ENCODE assay signal across 13 cellular contexts in the genomic region with DNA sequence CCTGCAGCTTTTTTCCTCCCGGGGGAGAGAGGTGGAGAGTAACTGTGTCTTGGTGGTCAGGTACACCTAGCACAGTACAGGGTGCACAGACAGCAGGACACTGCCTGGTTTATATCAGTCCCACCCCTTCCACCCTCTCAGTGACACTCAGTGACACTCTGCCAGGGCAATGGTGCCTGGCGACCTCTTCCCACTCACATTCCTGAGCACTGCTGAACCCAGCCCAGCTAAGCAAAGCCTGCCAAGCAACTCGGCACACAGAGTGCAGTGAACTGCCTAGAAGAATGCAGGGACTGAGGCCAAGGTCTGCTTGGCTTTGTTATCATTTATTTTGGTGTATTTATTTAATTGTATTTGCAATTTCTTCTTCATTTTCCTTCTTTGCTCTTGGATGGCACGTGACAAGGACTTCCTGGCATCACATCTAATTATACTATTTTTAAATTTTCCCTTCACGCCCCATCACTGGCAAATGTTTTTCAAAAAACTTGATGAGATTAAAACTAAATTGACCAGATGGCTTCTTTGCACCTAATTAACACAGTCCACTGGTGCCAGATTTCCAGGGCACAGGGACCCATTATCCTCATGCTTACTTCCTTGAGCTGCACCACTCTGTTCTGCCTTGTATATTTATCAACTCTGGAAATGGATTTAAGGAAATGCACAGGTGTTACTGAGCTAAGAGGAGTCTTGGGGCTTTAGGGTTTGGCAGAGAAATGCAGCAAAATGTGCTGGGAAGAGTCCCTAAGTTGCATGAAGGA.
DNase-seq lines count a peak whose midpoint lies in the region; FAIRE-seq and TF ChIP-seq lines count a peak whose summit lies in the region.
"Had no signal": no experiment of that assay in that cellular context is flagged by ENCODE, and none has a peak within 500 bp of the region (broad histone marks: within the 10 kb centered on the region; RNA-seq: fewer than 3 reads in every experiment).

No MANE protein-coding gene starts in this region.

- H3K9me2 ChIP-seq in MM.1S (replicated peaks; ENCODE audit: insufficient read depth, low read length) = no peaks in the 10 kb centered on the region

- no peaks in the 10 kb centered on the region for H3K79me2 ChIP-seq in ACC112 (ENCODE audit: control insufficient read depth, insufficient read depth, low read length, unreplicated experiment)
- no peaks in the 10 kb centered on the region for H3K79me2 ChIP-seq in MM.1S (ENCODE audit: low read length)

- H3K4me1 Mint-ChIP-seq in nephron (peaks cover 48% of the 10 kb centered on the region), glutamatergic neuron (ENCODE audit: low read depth, unreplicated experiment) (peaks cover 11% of the 10 kb centered on the region)
- H3K4me1 Mint-ChIP-seq: activated CD8-positive, alpha-beta memory T cell treated with anti-CD3 and anti-CD28 coated beads, Interleukin-2, amount 10 ng/mL, durations not matched to agents 7 days and 5 days; naive B cell had no signal

- H3K27ac Mint-ChIP-seq in nephron = peak overlapping the region in 2 of 3 experiments; percentile 53 to 86
- H3K27ac Mint-ChIP-seq in glutamatergic neuron (ENCODE audit: unreplicated experiment) = no peak overlapping the region
- H3K27ac Mint-ChIP-seq: activated CD8-positive, alpha-beta memory T cell treated with anti-CD3 and anti-CD28 coated beads, Interleukin-2, amount 10 ng/mL, durations not matched to agents 7 days and 5 days; naive B cell had no signal

- H3K4me3 ChIP-seq in ACC112 (ENCODE audit: low read depth, low read length) = peak overlapping the region; percentile 17; the same call in 1 of the 2 replicates
- H3K4me3 ChIP-seq in foreskin fibroblast (ENCODE audit: low read depth in 1 of 2, low read length in 2 of 2) = no peak overlapping the region
- no peak overlapping the region for H3K4me3 ChIP-seq in MM.1S (ENCODE audit: low read length)
- H3K4me3 ChIP-seq: A549, GM12878 had no signal

- H3K4me3 Mint-ChIP-seq in nephron = no peak overlapping the region
- no peak overlapping the region for H3K4me3 Mint-ChIP-seq in glutamatergic neuron (ENCODE audit: unreplicated experiment)
- H3K4me3 Mint-ChIP-seq: activated CD8-positive, alpha-beta memory T cell treated with anti-CD3 and anti-CD28 coated beads, Interleukin-2, amount 10 ng/mL, durations not matched to agents 7 days and 5 days; naive B cell had no signal

- TF ChIP-seq CTCF in foreskin fibroblast (IDR thresholded peaks at IDR 0.05; ENCODE audit: low read depth, low read length) = no peak
- TF ChIP-seq CTCF in nephron (IDR thresholded peaks at IDR 0.05; ENCODE audit: unreplicated experiment in 3 of 3) = no peak
- no peak for TF ChIP-seq CTCF in glutamatergic neuron (IDR thresholded peaks at IDR 0.05; ENCODE audit: partially characterized antibody, unreplicated experiment)
- no peak for TF ChIP-seq CTCF in MM.1S (IDR thresholded peaks at IDR 0.05; ENCODE audit: low read length)

- no peaks in the 10 kb centered on the region for H3K36me3 ChIP-seq in ACC112 (ENCODE audit: insufficient read depth, low read length)
- H3K36me3 ChIP-seq in MM.1S (replicated peaks; ENCODE audit: insufficient read depth, low read length) = no peaks in the 10 kb centered on the region

- peaks cover 21% of the 10 kb centered on the region for H3K9me3 Mint-ChIP-seq in nephron
- H3K9me3 Mint-ChIP-seq in glutamatergic neuron (ENCODE audit: unreplicated experiment) = peaks cover 5% of the 10 kb centered on the region

- H2AFZ ChIP-seq in ACC112 (ENCODE audit: low read length, unreplicated experiment) (no peak overlapping the region), MM.1S (ENCODE audit: low read length) (no peak overlapping the region)

- DNase-seq in RCC 7860 (ENCODE audit: low spot score) (peak; percentile 65), foreskin fibroblast (peak; percentile 55 to 76), glutamatergic neuron (no peak), MM.1S (no peak), DMS114 treated with DMSO at 0.1 percent for 48 hours (lab: John Stamatoyannopoulos, UW; ENCODE audit: unreplicated experiment) (no peak)
- no peak for DNase-seq in activated T-cell treated with anti-CD3 and anti-CD28 coated beads, Interleukin-2, amount 50 U/mL, for 48 hours
- DNase-seq: activated CD8-positive, alpha-beta memory T cell treated with anti-CD3 and anti-CD28 coated beads, Interleukin-2, amount 10 ng/mL, durations not matched to agents 7 days and 5 days; dermis blood vessel endothelial cell; naive B cell had no signal

- no peaks in the 10 kb centered on the region for H3K9me3 ChIP-seq in MM.1S (replicated peaks; ENCODE audit: insufficient read depth, low read length)
- H3K9me3 ChIP-seq: A549 had no signal

- no peak overlapping the region for H3K4me2 ChIP-seq in MM.1S (ENCODE audit: low read depth, low read length)
- H3K4me2 ChIP-seq: A549 had no signal

- peak overlapping the region; percentile 74; the same call in 1 of the 2 replicates for H3K27ac ChIP-seq in ACC112 (ENCODE audit: low read depth, low read length)
- H3K27ac ChIP-seq in MM.1S (ENCODE audit: low read length) = no peak overlapping the region

- no peaks in the 10 kb centered on the region for H4K20me1 ChIP-seq in MM.1S (ENCODE audit: insufficient read depth, low read length)

- peaks cover 21% of the 10 kb centered on the region for H3K4me1 ChIP-seq in ACC112 (ENCODE audit: control insufficient read depth, insufficient read depth, low read length, unreplicated experiment)
- H3K4me1 ChIP-seq in MM.1S (ENCODE audit: low read length) = peaks cover 10% of the 10 kb centered on the region
- H3K4me1 ChIP-seq: A549 had no signal

- no peak overlapping the region for H3K9ac ChIP-seq in MM.1S (ENCODE audit: low read length)

- peaks cover 5% of the 10 kb centered on the region for H3K36me3 Mint-ChIP-seq in nephron (ENCODE audit: low read depth)
- peaks cover 6% of the 10 kb centered on the region for H3K36me3 Mint-ChIP-seq in glutamatergic neuron (ENCODE audit: unreplicated experiment)
- H3K36me3 Mint-ChIP-seq: activated CD8-positive, alpha-beta memory T cell treated with anti-CD3 and anti-CD28 coated beads, Interleukin-2, amount 10 ng/mL, durations not matched to agents 7 days and 5 days had no signal

- peak; percentile 88 for FAIRE-seq in RCC 7860 (lab: Jason Lieb, UNC)
- FAIRE-seq: A549, GM12878 had no signal

- H3K27me3 Mint-ChIP-seq in nephron (ENCODE audit: low read depth) (peaks cover 3% of the 10 kb centered on the region), glutamatergic neuron (ENCODE audit: unreplicated experiment) (peaks cover 3% of the 10 kb centered on the region)

- no peaks in the 10 kb centered on the region for H3K27me3 ChIP-seq in ACC112 (ENCODE audit: insufficient read depth, low read length)
- no peaks in the 10 kb centered on the region for H3K27me3 ChIP-seq in MM.1S (replicated peaks; ENCODE audit: insufficient read depth, low read length)

- H3F3A ChIP-seq in MM.1S (ENCODE audit: insufficient read depth, low read length) = no peaks in the 10 kb centered on the region

Comparison
In these comparisons a context has a peak if more than half of its experiments do, and no peak if none do; other contexts are left out.
1. DNase-seq: peak in RCC 7860 (single experiment) and foreskin fibroblast (2 of 2); none in activated T-cell treated with anti-CD3 and anti-CD28 coated beads, Interleukin-2, amount 50 U/mL, for 48 hours (0 of 2), glutamatergic neuron (single experiment), MM.1S (single experiment) and DMS114 treated with DMSO at 0.1 percent for 48 hours (single experiment).